Comparison of ENCODE assay signal across 9 cellular contexts in the genomic region with DNA sequence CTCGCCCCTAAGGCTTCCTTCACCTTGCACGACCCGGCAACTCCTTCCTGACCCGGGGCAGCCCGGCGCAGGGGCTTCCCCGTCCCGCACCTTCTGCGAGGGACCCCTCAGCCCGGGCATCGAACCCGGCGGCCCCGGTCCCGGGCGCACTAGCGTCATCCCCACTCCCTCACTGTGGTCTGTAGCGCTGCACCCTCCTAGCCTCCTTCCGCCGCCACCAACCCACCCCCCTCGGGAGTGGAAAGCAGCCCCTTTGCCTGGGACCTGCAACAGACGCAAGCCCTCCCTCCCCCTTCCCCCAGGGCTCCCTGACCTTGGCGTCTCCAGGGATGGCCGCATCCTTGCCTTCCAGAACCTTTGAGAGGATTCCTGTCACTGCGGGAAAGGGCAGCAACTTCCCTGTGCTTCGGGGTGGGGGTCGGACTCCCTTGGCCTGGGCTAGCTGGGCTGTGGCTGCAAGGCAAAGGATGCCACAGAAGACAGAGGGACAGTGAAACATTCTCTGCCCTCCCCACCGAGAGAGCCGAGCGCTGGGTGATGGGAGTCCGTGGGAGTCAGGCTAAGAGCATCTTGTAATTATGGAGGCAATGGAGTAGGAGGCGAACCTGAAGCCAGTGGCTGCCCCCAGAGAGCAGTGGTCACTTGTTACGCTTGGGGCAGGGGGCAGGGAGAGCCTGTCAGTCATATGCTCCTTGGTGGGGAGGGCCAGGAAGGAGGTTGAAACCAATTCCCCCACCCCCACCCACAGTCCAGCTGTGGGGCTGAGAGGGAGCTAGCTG. TPM values are rescaled to one million over a fixed set of nuclear protein-coding genes. Genes with fewer than 3 reads are reported as not detected.
DNase-seq lines count a peak whose midpoint lies in the region; ATAC-seq, FAIRE-seq and TF ChIP-seq lines count a peak whose summit lies in the region.
"Had no signal": no experiment of that assay in that cellular context is flagged by ENCODE, and none has a peak within 500 bp of the region (broad histone marks: within the 10 kb centered on the region; RNA-seq: fewer than 3 reads in every experiment).

No MANE protein-coding gene starts in this region.

- CTCF ChIA-PET in AG04450 (lab: Charles Lee): no interaction called here

- dilution Hi-C loops in keratinocyte (cut with MboI; ENCODE audit: extremely low pct_ligation_motif_present, low sequenced_read_pairs): no loop called here

- WGBS in suprapubic skin: 6% methylated on average over 7 of the region's 33 CpGs

- ATAC-seq in GM19463 (IDR thresholded peaks at IDR 0.05; ENCODE audit: unreplicated experiment): peak; percentile 17
- peak; percentile 24 for ATAC-seq in activated naive CD8-positive, alpha-beta T cell treated with anti-CD3 and anti-CD28 coated beads, Interleukin-2, amount 10 ng/mL, durations not matched to agents 7 days and 5 days (ENCODE audit: low read depth)

- no peaks in the 10 kb centered on the region for H3K9me1 ChIP-seq in keratinocyte (ENCODE audit: control insufficient read depth, extremely low read depth, insufficient read depth, low read length)

- peak overlapping the region; percentile 79 for H3K4me3 ChIP-seq in AG04450 (ENCODE audit: low read depth, low read length)
- H3K4me3 ChIP-seq in keratinocyte (ENCODE audit: control insufficient read depth in 2 of 3, extremely low read depth in 1 of 3, insufficient read depth in 2 of 3, low read depth in 1 of 3, low read length in 3 of 3): peak overlapping the region; percentile 74 to 91 (median 90)
- peak overlapping the region; percentile 57 for H3K4me3 ChIP-seq in suprapubic skin

- peaks cover 24% of the 10 kb centered on the region for H3K27me3 Mint-ChIP-seq in activated naive CD8-positive, alpha-beta T cell treated with anti-CD3 and anti-CD28 coated beads, Interleukin-2, amount 10 ng/mL, durations not matched to agents 7 days and 5 days

- no peak for TF ChIP-seq CTCF in AG04450 (IDR thresholded peaks at IDR 0.05; ENCODE audit: low read depth, low read length)
- no peak for TF ChIP-seq CTCF in keratinocyte (optimal IDR thresholded peaks at IDR 0.05 in 1 of 3, IDR thresholded peaks at IDR 0.05 in 1 of 3, conservative IDR thresholded peaks at IDR 0.05 in 1 of 3; ENCODE audit: extremely low read depth in 1 of 3, insufficient read depth in 2 of 3, low read length in 3 of 3)
- no peak for TF ChIP-seq CTCF in suprapubic skin (IDR thresholded peaks at IDR 0.05)

- peaks cover 3% of the 10 kb centered on the region for H3K79me2 ChIP-seq in keratinocyte (ENCODE audit: control insufficient read depth, insufficient read depth, low read length)

- peak overlapping the region; percentile 70 for H3K4me2 ChIP-seq in keratinocyte (ENCODE audit: control insufficient read depth, extremely low read depth, insufficient read depth, low read depth, low read length)

- H3K9ac ChIP-seq in keratinocyte (ENCODE audit: control insufficient read depth, extremely low read depth, insufficient read depth, low read length): peak overlapping the region; percentile 84

- H3K4me1 Mint-ChIP-seq in activated naive CD8-positive, alpha-beta T cell treated with anti-CD3 and anti-CD28 coated beads, Interleukin-2, amount 10 ng/mL, durations not matched to agents 7 days and 5 days: peaks cover 6% of the 10 kb centered on the region

- H3K36me3 ChIP-seq in keratinocyte (ENCODE audit: control insufficient read depth in 2 of 2, extremely low read depth in 1 of 2, insufficient read depth in 2 of 2, low read length in 2 of 2) (peaks cover 11 to 36% of the 10 kb centered on the region in 2 experiments), suprapubic skin (peaks cover 32% of the 10 kb centered on the region)

- no peak for TF ChIP-seq POLR2A in suprapubic skin (IDR thresholded peaks at IDR 0.05)

- peak overlapping the region; percentile 52 for H3K27ac ChIP-seq in AG04450 (ENCODE audit: low read depth, low read length)
- peak overlapping the region; percentile 75 for H3K27ac ChIP-seq in keratinocyte (ENCODE audit: control insufficient read depth, insufficient read depth, low read length)
- H3K27ac ChIP-seq in suprapubic skin: no peak overlapping the region

- no peak for TF ChIP-seq EP300 in suprapubic skin (IDR thresholded peaks at IDR 0.05)

- POLR2A ChIA-PET in AG04450 (lab: Yijun Ruan, JAX): interaction anchor here (0.6 kb wide), 2 partner anchors 15 to 51 kb away, joined by 3 read pairs; no protein-coding TSS in a partner anchor
- POLR2A ChIA-PET in activated naive CD8-positive, alpha-beta T cell treated with anti-CD3 and anti-CD28 coated beads, Interleukin-2, amount 10 ng/mL, durations not matched to agents 7 days and 5 days (lab: Charles Lee): no interaction called here

- H3K9me3 ChIP-seq in AG04450 (ENCODE audit: control insufficient read depth, insufficient read depth, low read length): no peaks in the 10 kb centered on the region; the same call in 1 of the 2 replicates
- H3K9me3 ChIP-seq in keratinocyte (ENCODE audit: control insufficient read depth, low read depth, low read length): no peaks in the 10 kb centered on the region
- no peaks in the 10 kb centered on the region for H3K9me3 ChIP-seq in suprapubic skin

- H3K27ac Mint-ChIP-seq in activated naive CD8-positive, alpha-beta T cell treated with anti-CD3 and anti-CD28 coated beads, Interleukin-2, amount 10 ng/mL, durations not matched to agents 7 days and 5 days: no peak overlapping the region

- peaks cover 18% of the 10 kb centered on the region for H3K4me1 ChIP-seq in keratinocyte (ENCODE audit: control insufficient read depth, extremely low read depth, insufficient read depth, low read length)
- H3K4me1 ChIP-seq in suprapubic skin: peaks cover 21% of the 10 kb centered on the region

- no peak for DNase-seq in AG04450 (ENCODE audit: low read depth, low spot score)
- DNase-seq in activated naive CD8-positive, alpha-beta T cell treated with anti-CD3 and anti-CD28 coated beads, Interleukin-2, amount 10 ng/mL, durations not matched to agents 7 days and 5 days: no peak
- DNase-seq in keratinocyte (ENCODE audit: low read depth, low spot score): no peak
- no peak for DNase-seq in suprapubic skin (ENCODE audit: low spot score in 2 of 2)
- no peak for DNase-seq in islet precursor cell
- no peak for DNase-seq in COR-L47 (lab: John Stamatoyannopoulos, UW)
- no peak for DNase-seq in NCI-H510A (lab: John Stamatoyannopoulos, UW)

- no peaks in the 10 kb centered on the region for H3K9me3 Mint-ChIP-seq in activated naive CD8-positive, alpha-beta T cell treated with anti-CD3 and anti-CD28 coated beads, Interleukin-2, amount 10 ng/mL, durations not matched to agents 7 days and 5 days

- H3K36me3 Mint-ChIP-seq in activated naive CD8-positive, alpha-beta T cell treated with anti-CD3 and anti-CD28 coated beads, Interleukin-2, amount 10 ng/mL, durations not matched to agents 7 days and 5 days: peaks cover 12% of the 10 kb centered on the region

- peak overlapping the region; percentile 50 for H2AFZ ChIP-seq in keratinocyte (ENCODE audit: control insufficient read depth, low read length)

- no peaks in the 10 kb centered on the region for H4K20me1 ChIP-seq in keratinocyte (ENCODE audit: control insufficient read depth, extremely low read depth, insufficient read depth, low read length)

- H3K27me3 ChIP-seq in AG04450 (ENCODE audit: control insufficient read depth, insufficient read depth, low read length) (no peaks in the 10 kb centered on the region), keratinocyte (ENCODE audit: control insufficient read depth, extremely low read depth, insufficient read depth, low read length) (no peaks in the 10 kb centered on the region), suprapubic skin (peaks cover 7% of the 10 kb centered on the region)

- peak overlapping the region; percentile 50 for H3K4me3 Mint-ChIP-seq in activated naive CD8-positive, alpha-beta T cell treated with anti-CD3 and anti-CD28 coated beads, Interleukin-2, amount 10 ng/mL, durations not matched to agents 7 days and 5 days

- no peak for FAIRE-seq in keratinocyte (lab: Jason Lieb, UNC)

RNA-seq across cellular contexts. Expression of gene TMEM132A, which starts 0.8 kb away (rescaled TPM):
- polyA plus RNA-seq in AG04450 (2011; rRNA removed) (25.9 and 36.0 TPM in 2 replicates), keratinocyte (16.6 to 54.1 TPM (median 29.7 TPM) in 3 replicates)
- 18.9 and 24.2 TPM in 2 replicates for polyA minus RNA-seq in AG04450 (2011; rRNA and poly(A)+ RNA removed)
- total RNA-seq in activated naive CD8-positive, alpha-beta T cell treated with anti-CD3 and anti-CD28 coated beads, Interleukin-2, amount 10 ng/mL, durations not matched to agents 7 days and 5 days: 1 to 10 TPM in 1 of 2 experiments, under 1 TPM in 1; 0.80 to 1.3 TPM
- 5.2 TPM for polyA plus RNA-seq in keratinocyte (2011; ENCODE audit: low read depth)
- 7.8 and 17.4 TPM in 2 replicates for polyA plus RNA-seq in keratinocyte (2011; cell fraction: cytosol; rRNA removed)
- polyA plus RNA-seq in keratinocyte (2011; cell fraction: nucleus; rRNA removed): 95.7 and 118 TPM in 2 replicates
- 33.0 and 69.2 TPM in 2 replicates for polyA plus RNA-seq in keratinocyte (2012; ENCODE audit: low replicate concordance)
- 19.0 to 37.6 TPM (median 37.4 TPM) in 3 replicates for polyA minus RNA-seq in keratinocyte
- polyA minus RNA-seq in keratinocyte (2011; cell fraction: cytosol; rRNA and poly(A)+ RNA removed): 74.1 TPM
- 120 and 141 TPM in 2 replicates for polyA minus RNA-seq in keratinocyte (2011; cell fraction: nucleus; rRNA and poly(A)+ RNA removed)
- total RNA-seq in suprapubic skin: 1 to 10 TPM; 7.5 to 9.6 (median 8.0) TPM

RNA-seq across cellular contexts. Expression of gene TMEM109, which starts 11.1 kb away (rescaled TPM):
- polyA plus RNA-seq in AG04450 (2011; rRNA removed): 36.2 and 44.5 TPM in 2 replicates
- 23.8 and 24.6 TPM in 2 replicates for polyA minus RNA-seq in AG04450 (2011; rRNA and poly(A)+ RNA removed)
- total RNA-seq in activated naive CD8-positive, alpha-beta T cell treated with anti-CD3 and anti-CD28 coated beads, Interleukin-2, amount 10 ng/mL, durations not matched to agents 7 days and 5 days: 100 to 1,000 TPM in 1 of 2 experiments, 10 to 100 TPM in 1; 97.8 to 102 TPM
- polyA plus RNA-seq in keratinocyte: 19.0 to 42.3 TPM (median 25.2 TPM) in 3 replicates
- polyA plus RNA-seq in keratinocyte (2011; ENCODE audit: low read depth): 3.0 TPM
- 25.2 and 30.7 TPM in 2 replicates for polyA plus RNA-seq in keratinocyte (2011; cell fraction: cytosol; rRNA removed)
- polyA plus RNA-seq in keratinocyte (2011; cell fraction: nucleus; rRNA removed): 61.2 and 75.2 TPM in 2 replicates
- polyA plus RNA-seq in keratinocyte (2012; ENCODE audit: low replicate concordance): 40.9 and 55.3 TPM in 2 replicates
- polyA minus RNA-seq in keratinocyte: 20.4 to 81.9 TPM (median 21.7 TPM) in 3 replicates
- polyA minus RNA-seq in keratinocyte (2011; cell fraction: cytosol; rRNA and poly(A)+ RNA removed): 19.2 TPM
- polyA minus RNA-seq in keratinocyte (2011; cell fraction: nucleus; rRNA and poly(A)+ RNA removed): 21.9 and 25.1 TPM in 2 replicates
- 100 to 1,000 TPM in 3 of 4 donors, 10 to 100 TPM in 1; 67.4 to 128 (median 110) TPM for total RNA-seq in suprapubic skin

RNA-seq across cellular contexts. Expression of gene PRPF19, which starts 18.7 kb away (rescaled TPM):
- 25.1 and 33.6 TPM in 2 replicates for polyA plus RNA-seq in AG04450 (2011; rRNA removed)
- 24.1 and 37.6 TPM in 2 replicates for polyA minus RNA-seq in AG04450 (2011; rRNA and poly(A)+ RNA removed)
- 100 to 1,000 TPM in 1 of 2 experiments, 10 to 100 TPM in 1; 97.7 to 103 TPM for total RNA-seq in activated naive CD8-positive, alpha-beta T cell treated with anti-CD3 and anti-CD28 coated beads, Interleukin-2, amount 10 ng/mL, durations not matched to agents 7 days and 5 days
- 16.9 to 67.7 TPM (median 35.4 TPM) in 3 replicates for polyA plus RNA-seq in keratinocyte
- polyA plus RNA-seq in keratinocyte (2011; ENCODE audit: low read depth): 59.7 TPM
- polyA plus RNA-seq in keratinocyte (2011; cell fraction: cytosol; rRNA removed): 24.2 and 32.7 TPM in 2 replicates
- 43.1 and 51.4 TPM in 2 replicates for polyA plus RNA-seq in keratinocyte (2011; cell fraction: nucleus; rRNA removed)
- polyA plus RNA-seq in keratinocyte (2012; ENCODE audit: low replicate concordance): 60.5 and 80.0 TPM in 2 replicates
- 17.2 to 109 TPM (median 31.9 TPM) in 3 replicates for polyA minus RNA-seq in keratinocyte
- 36.4 TPM for polyA minus RNA-seq in keratinocyte (2011; cell fraction: cytosol; rRNA and poly(A)+ RNA removed)
- 22.9 and 24.7 TPM in 2 replicates for polyA minus RNA-seq in keratinocyte (2011; cell fraction: nucleus; rRNA and poly(A)+ RNA removed)
- total RNA-seq in suprapubic skin: 100 to 1,000 TPM; 101 to 153 (median 116) TPM

RNA-seq across cellular contexts. Expression of gene SLC15A3, which starts 26.9 kb away (rescaled TPM):
- 4.8 and 9.1 TPM in 2 replicates for polyA plus RNA-seq in AG04450 (2011; rRNA removed)
- 16.3 and 19.4 TPM in 2 replicates for polyA minus RNA-seq in AG04450 (2011; rRNA and poly(A)+ RNA removed)
- total RNA-seq in activated naive CD8-positive, alpha-beta T cell treated with anti-CD3 and anti-CD28 coated beads, Interleukin-2, amount 10 ng/mL, durations not matched to agents 7 days and 5 days: 1 to 10 TPM; 7.2 to 7.4 TPM
- 0.79 to 2.0 TPM (median 1.0 TPM) in 3 replicates for polyA plus RNA-seq in keratinocyte
- not detected for polyA plus RNA-seq in keratinocyte (2011; ENCODE audit: low read depth)
- 0.44 and 0.66 TPM in 2 replicates for polyA plus RNA-seq in keratinocyte (2011; cell fraction: cytosol; rRNA removed)
- 1.8 and 2.1 TPM in 2 replicates for polyA plus RNA-seq in keratinocyte (2011; cell fraction: nucleus; rRNA removed)
- 0.08 and 4.0 TPM in 2 replicates for polyA plus RNA-seq in keratinocyte (2012; ENCODE audit: low replicate concordance)
- polyA minus RNA-seq in keratinocyte: 1.7 to 6.8 TPM (median 3.3 TPM) in 3 replicates
- polyA minus RNA-seq in keratinocyte (2011; cell fraction: cytosol; rRNA and poly(A)+ RNA removed): not detected
- 1.9 and 2.0 TPM in 2 replicates for polyA minus RNA-seq in keratinocyte (2011; cell fraction: nucleus; rRNA and poly(A)+ RNA removed)
- total RNA-seq in suprapubic skin: 10 to 100 TPM in 2 of 4 donors, 1 to 10 TPM in 2; 1.7 to 10.5 (median 9.8) TPM

RNA-seq across cellular contexts. Expression of gene CD6, which starts 46.4 kb away (rescaled TPM):
- polyA plus RNA-seq in AG04450 (2011; rRNA removed): not detected in 2 replicates
- not detected in 2 replicates for polyA minus RNA-seq in AG04450 (2011; rRNA and poly(A)+ RNA removed)
- total RNA-seq in activated naive CD8-positive, alpha-beta T cell treated with anti-CD3 and anti-CD28 coated beads, Interleukin-2, amount 10 ng/mL, durations not matched to agents 7 days and 5 days: 100 to 1,000 TPM; 274 to 285 TPM
- polyA plus RNA-seq in keratinocyte: 0.03 TPM in 3 replicates
- polyA plus RNA-seq in keratinocyte (2011; ENCODE audit: low read depth): not detected
- 0.06 TPM in 1 of 2 replicates, not detected in the other for polyA plus RNA-seq in keratinocyte (2011; cell fraction: cytosol; rRNA removed)
- polyA plus RNA-seq in keratinocyte (2011; cell fraction: nucleus; rRNA removed): 0.04 TPM in 1 of 2 replicates, not detected in the other
- not detected in 2 replicates for polyA plus RNA-seq in keratinocyte (2012; ENCODE audit: low replicate concordance)
- polyA minus RNA-seq in keratinocyte: not detected in 3 replicates
- not detected for polyA minus RNA-seq in keratinocyte (2011; cell fraction: cytosol; rRNA and poly(A)+ RNA removed)
- polyA minus RNA-seq in keratinocyte (2011; cell fraction: nucleus; rRNA and poly(A)+ RNA removed): not detected in 2 replicates
- 1 to 10 TPM in 2 of 4 donors, under 1 TPM in 2; 0.15 to 1.7 (median 1.2) TPM for total RNA-seq in suprapubic skin
- total RNA-seq: pulmonary artery endothelial cell had no signal
